18 cellular contexts compared by ENCODE assay signal in the genomic region with DNA sequence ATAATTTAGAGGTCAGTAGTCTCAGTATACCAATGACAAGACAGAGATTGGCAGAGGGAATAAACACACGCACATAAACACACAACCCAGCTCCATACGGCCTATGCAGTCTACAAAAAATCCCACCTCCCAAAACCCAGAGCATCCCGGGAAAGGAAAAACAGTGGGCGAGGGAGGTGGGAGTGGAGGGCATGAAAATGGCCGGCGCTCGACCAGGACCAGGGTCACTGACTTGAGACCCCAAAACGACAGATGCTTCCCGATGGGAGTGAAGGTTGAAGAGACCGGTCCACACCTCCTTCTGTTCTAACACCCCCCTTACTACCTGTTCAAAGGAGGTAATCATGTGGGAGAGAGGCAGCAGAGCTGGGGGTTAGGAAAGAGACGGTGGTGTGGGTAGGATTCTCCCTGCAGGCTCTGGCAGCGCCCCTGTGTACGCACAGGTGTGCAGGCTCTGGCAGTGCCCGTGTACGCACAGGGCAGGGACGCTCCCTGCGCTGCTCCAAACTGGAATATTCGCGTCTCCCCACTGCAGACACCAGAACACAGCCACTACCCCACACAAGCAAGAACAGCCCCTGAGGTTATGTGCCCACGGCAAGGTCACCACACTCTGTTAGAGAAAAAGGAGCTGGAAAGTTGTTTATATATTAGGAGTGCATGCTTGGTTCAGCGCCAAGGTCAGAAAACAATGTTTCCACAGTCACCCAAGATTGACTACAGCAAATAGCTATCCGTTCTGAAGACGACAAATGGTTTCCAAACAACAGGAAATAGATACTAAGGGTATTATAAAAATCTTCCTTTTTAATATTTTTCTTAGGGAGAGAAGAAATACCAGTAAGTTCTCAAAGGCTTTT.
DNase-seq lines count a peak whose midpoint lies in the region; ATAC-seq and TF ChIP-seq lines count a peak whose summit lies in the region.
"Had no signal": no experiment of that assay in that cellular context is flagged by ENCODE, and none has a peak within 500 bp of the region (broad histone marks: within the 10 kb centered on the region; RNA-seq: fewer than 3 reads in every experiment).

No MANE protein-coding gene starts in this region.

- no peak for TF ChIP-seq EP300 in gastroesophageal sphincter (IDR thresholded peaks at IDR 0.05)

- no peaks in the 10 kb centered on the region for H3K27me3 ChIP-seq in lower lobe of right lung (ENCODE audit: low read depth)
- no peaks in the 10 kb centered on the region for H3K27me3 ChIP-seq in testis
- H3K27me3 ChIP-seq in gastroesophageal sphincter, result no peaks in the 10 kb centered on the region

- H3K9me3 ChIP-seq in lower lobe of right lung, result no peaks in the 10 kb centered on the region
- H3K9me3 ChIP-seq in testis, result no peaks in the 10 kb centered on the region
- H3K9me3 ChIP-seq in gastroesophageal sphincter, result no peaks in the 10 kb centered on the region

- peak; percentile 17 to 37 for DNase-seq in NCI-H2081 (lab: John Stamatoyannopoulos, UW)
- no peak for DNase-seq in NCI-H2081 treated with DMSO at 0.1 percent for 48 hours (lab: John Stamatoyannopoulos, UW)
- DNase-seq in chondrocyte (ENCODE audit: low spot score), result peak; percentile 52
- DNase-seq in lower lobe of right lung, result peak; percentile 29
- DNase-seq in testis, result peak; percentile 73
- DNase-seq in NCI-H1436 treated with DMSO at 0.1 percent for 48 hours (lab: John Stamatoyannopoulos, UW), result no peak
- DNase-seq in inferior parietal cortex (ENCODE audit: extremely low spot score), result no peak
- DNase-seq: AML-193, DMS79, HFFc6, NCI-H1048, NCI-H146, NCI-H2029 treated with DMSO at 0.1 percent for 48 hours, NCI-H774, RPMI8226 had no signal

- no peaks in the 10 kb centered on the region for H3K9me3 Mint-ChIP-seq in chondrocyte (ENCODE audit: low read depth)
- H3K9me3 Mint-ChIP-seq: HFFc6 had no signal

- no peak overlapping the region for H3K27ac Mint-ChIP-seq in chondrocyte (ENCODE audit: unreplicated experiment)
- H3K27ac Mint-ChIP-seq: HFFc6 had no signal

- 37 to 66% methylated on average over 22 to 23 of the region's 23 CpGs for WGBS in testis, 2 donors
- WGBS in gastroesophageal sphincter (ENCODE audit: low coverage in 1 of 2), 2 donors, result 76 to 89% methylated on average over 9 to 13 of the region's 23 CpGs

- ATAC-seq in lower lobe of right lung (no peak), gastroesophageal sphincter (no peak)

- H3K4me1 ChIP-seq in lower lobe of right lung (no peaks in the 10 kb centered on the region), testis (peaks cover 3% of the 10 kb centered on the region), gastroesophageal sphincter (no peaks in the 10 kb centered on the region)

- H3K36me3 Mint-ChIP-seq in chondrocyte (ENCODE audit: low read depth), result no peaks in the 10 kb centered on the region

- H3K4me3 ChIP-seq in lower lobe of right lung (no peak overlapping the region), testis (peak overlapping the region in 1 of 2 donors; percentile 4), gastroesophageal sphincter (no peak overlapping the region)

- intact Hi-C loops in lower lobe of right lung (cut with DNase I) (no loop called here), testis (cut with DNase I; ENCODE audit: low total_unique reads) (loop anchor here (5.0 kb wide), 1 partner anchor 1187 kb away; no protein-coding TSS in a partner anchor)

- H3K36me3 ChIP-seq in lower lobe of right lung, result no peaks in the 10 kb centered on the region
- H3K36me3 ChIP-seq in testis (ENCODE audit: low read depth, missing control alignments), result no peaks in the 10 kb centered on the region
- no peaks in the 10 kb centered on the region for H3K36me3 ChIP-seq in gastroesophageal sphincter

- TF ChIP-seq POLR2A in testis (IDR thresholded peaks at IDR 0.05) (no peak), gastroesophageal sphincter (IDR thresholded peaks at IDR 0.05) (no peak)

- H3K4me1 Mint-ChIP-seq in chondrocyte (ENCODE audit: low read depth), result no peaks in the 10 kb centered on the region

- H3K27ac ChIP-seq in lower lobe of right lung (no peak overlapping the region), testis (peak overlapping the region in 1 of 2 donors; percentile 41), gastroesophageal sphincter (no peak overlapping the region)
- H3K27ac ChIP-seq: 22Rv1, C4-2B had no signal

- H3K27me3 Mint-ChIP-seq in chondrocyte (ENCODE audit: low read depth), result no peaks in the 10 kb centered on the region

- no peak overlapping the region for H3K4me3 Mint-ChIP-seq in chondrocyte (ENCODE audit: unreplicated experiment)
- H3K4me3 Mint-ChIP-seq: HFFc6 had no signal

- TF ChIP-seq CTCF in chondrocyte (IDR thresholded peaks at IDR 0.05) (no peak), lower lobe of right lung (IDR thresholded peaks at IDR 0.05) (no peak), testis (IDR thresholded peaks at IDR 0.05) (no peak), gastroesophageal sphincter (IDR thresholded peaks at IDR 0.05) (no peak)

Comparison
In these comparisons a context has a peak if more than half of its experiments do, and no peak if none do; other contexts are left out.
1. DNase-seq: peak in NCI-H2081 (2 of 2), chondrocyte (single experiment), lower lobe of right lung (single experiment) and testis (single experiment); none in NCI-H2081 treated with DMSO at 0.1 percent for 48 hours (single experiment), NCI-H1436 treated with DMSO at 0.1 percent for 48 hours (single experiment) and inferior parietal cortex (single experiment).